7 cellular contexts compared by ENCODE assay signal in the genomic region with DNA sequence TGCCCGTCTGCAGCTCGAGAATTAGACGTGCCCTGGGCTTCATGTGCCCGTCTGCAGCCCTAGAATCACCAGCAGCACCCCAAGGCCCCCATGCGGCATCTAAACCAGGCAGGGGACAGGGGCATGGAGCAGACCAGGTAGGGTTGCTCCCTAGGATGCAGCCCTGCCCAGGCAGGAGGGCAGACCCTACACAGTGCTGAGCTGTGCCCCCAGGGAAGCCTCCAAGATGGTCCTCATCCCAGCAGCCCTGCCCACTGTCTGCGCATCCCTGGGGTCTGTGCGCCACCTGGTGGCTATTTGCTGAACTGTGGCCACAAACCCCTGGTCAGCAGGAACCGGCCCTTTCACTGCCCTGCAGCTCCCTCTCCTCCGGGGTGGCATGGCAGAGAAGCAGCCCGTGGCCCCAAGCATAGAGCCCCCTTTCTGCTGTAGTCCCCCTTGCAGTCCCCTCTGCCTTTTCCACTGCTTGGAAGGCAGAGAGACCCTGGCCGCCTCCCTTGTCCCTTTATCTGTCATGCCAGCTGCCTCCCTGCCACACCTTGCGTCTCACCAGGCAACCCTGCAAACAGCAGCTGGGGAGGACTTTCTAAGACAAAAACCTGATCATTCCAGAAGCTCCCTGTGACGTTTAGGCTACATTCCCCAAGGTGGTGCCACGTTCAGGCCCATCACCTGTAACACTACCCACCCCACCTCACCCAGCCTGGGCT.
DNase-seq lines count a peak whose midpoint lies in the region; ATAC-seq and TF ChIP-seq lines count a peak whose summit lies in the region.

No MANE protein-coding gene starts in this region.

- ATAC-seq in lower lobe of right lung (peak; percentile 66 to 80), HG03457 (IDR thresholded peaks at IDR 0.05; ENCODE audit: unreplicated experiment) (no peak)

- peak; percentile 96 for TF ChIP-seq CTCF in GM12875 (IDR thresholded peaks at IDR 0.05; ENCODE audit: borderline replicate concordance, insufficient read depth, low read depth, low read length)
- TF ChIP-seq CTCF in lower lobe of right lung (IDR thresholded peaks at IDR 0.05), result peak; percentile 98

- no peak overlapping the region for H3K27ac ChIP-seq in lower lobe of right lung

- no peaks in the 10 kb centered on the region for H3K27me3 ChIP-seq in lower lobe of right lung (ENCODE audit: low read depth)

- intact Hi-C loops in lower lobe of right lung (cut with DNase I), result loop anchor here (5.0 kb wide), 2 partner anchors 104 to 361 kb away; no protein-coding TSS in a partner anchor

- H3K4me3 ChIP-seq in GM12875 (ENCODE audit: low read depth, low read length) (no peak overlapping the region), lower lobe of right lung (no peak overlapping the region)

- H3K9me3 ChIP-seq in lower lobe of right lung, result no peaks in the 10 kb centered on the region

- peaks cover 31% of the 10 kb centered on the region for H3K4me1 ChIP-seq in lower lobe of right lung

- DNase-seq in NCI-H146 treated with DMSO at 0.1 percent for 48 hours (lab: John Stamatoyannopoulos, UW; ENCODE audit: unreplicated experiment) (peak; percentile 4), dedifferentiated amniotic fluid mesenchymal stem cell (ENCODE audit: extremely low spot score) (peak; percentile 34), lower lobe of right lung (peak; percentile 83)
- DNase-seq in activated CD4-positive, alpha-beta T cell treated with anti-CD3 and anti-CD28 coated beads, Interleukin-2, amount 50 U/mL, for 1 hour, result peak; percentile 69
- peak; percentile 20 for DNase-seq in stimulated activated CD8-positive, alpha-beta memory T cell treated with anti-CD3 and anti-CD28 coated beads, Interleukin-12 subunit alpha, Interleukin-12 subunit beta, amount 100 ng/mL, for 24 hours (ENCODE audit: extremely low read depth)

- no peaks in the 10 kb centered on the region for H3K36me3 ChIP-seq in lower lobe of right lung

Comparison
In these comparisons a context has a peak if more than half of its experiments do, and no peak if none do; other contexts are left out.
1. DNase-seq: peak in every context shown above with its lines; median percentile 83 in lower lobe of right lung; 69 in activated CD4-positive, alpha-beta T cell treated with anti-CD3 and anti-CD28 coated beads, Interleukin-2, amount 50 U/mL, for 1 hour; 34 in dedifferentiated amniotic fluid mesenchymal stem cell; 20 in stimulated activated CD8-positive, alpha-beta memory T cell treated with anti-CD3 and anti-CD28 coated beads, Interleukin-12 subunit alpha, Interleukin-12 subunit beta, amount 100 ng/mL, for 24 hours; 4 in NCI-H146 treated with DMSO at 0.1 percent for 48 hours.